1 cellular context compared by ENCODE assay signal in genomic region chr12:89390802-89391673, GRCh38.
TF ChIP-seq lines count a peak whose summit lies in the region.

No MANE protein-coding gene starts in this region.

TF ChIP-seq in HepG2, 621 proteins besides CTCF, POLR2A, EP300 and RAD21 (continued from another document and continues in another):
- TF ChIP-seq KIAA2018 (CRISPR knock-in tag; IDR thresholded peaks at IDR 0.05; ENCODE audit: borderline replicate concordance) (no peak), ZNF746 (CRISPR knock-in tag; IDR thresholded peaks at IDR 0.05) (no peak), ZNF720 (CRISPR knock-in tag; IDR thresholded peaks at IDR 0.05) (no peak), KDM5A (IDR thresholded peaks at IDR 0.05; ENCODE audit: borderline replicate concordance, low read length) (no peak), ZNF598 (CRISPR knock-in tag; IDR thresholded peaks at IDR 0.05; ENCODE audit: borderline replicate concordance) (no peak), ZNF251 (CRISPR knock-in tag; IDR thresholded peaks at IDR 0.05) (no peak), SRSF4 (IDR thresholded peaks at IDR 0.05; ENCODE audit: low read depth, low read length, poor library complexity, severe bottlenecking) (no peak), ZFYVE20 (CRISPR knock-in tag; IDR thresholded peaks at IDR 0.05; ENCODE audit: borderline replicate concordance, low read depth) (no peak), MAZ (IDR thresholded peaks at IDR 0.05; ENCODE audit: borderline replicate concordance, low read depth, low read length) (no peak), MAZ (CRISPR knock-in tag; IDR thresholded peaks at IDR 0.05; ENCODE audit: low read depth) (0 out of 2 replicates have a peak, but pooled peaks have one; percentile 43), CBFB (CRISPR knock-in tag; IDR thresholded peaks at IDR 0.05) (no peak), ZNF331 (CRISPR knock-in tag; IDR thresholded peaks at IDR 0.05) (peak; percentile 73), GABPB1 (CRISPR knock-in tag; IDR thresholded peaks at IDR 0.05) (peak; percentile 49; the same call in 1 of the 2 replicates), ZNF7 (CRISPR knock-in tag; IDR thresholded peaks at IDR 0.05) (no peak), ZNF496 (CRISPR knock-in tag; IDR thresholded peaks at IDR 0.05; ENCODE audit: insufficient replicate concordance) (no peak), HOXA3 (CRISPR knock-in tag; IDR thresholded peaks at IDR 0.05) (peak; percentile 73), ATRX (CRISPR knock-in tag; IDR thresholded peaks at IDR 0.05; ENCODE audit: borderline replicate concordance) (no peak), ZNF569 (CRISPR knock-in tag; IDR thresholded peaks at IDR 0.05; ENCODE audit: borderline replicate concordance) (no peak), HOMEZ (CRISPR knock-in tag; IDR thresholded peaks at IDR 0.05; ENCODE audit: low read depth) (peak; percentile 90), PAXIP1 (CRISPR knock-in tag; conservative IDR thresholded peaks at IDR 0.05) (peak; percentile 91), RBM22 (optimal IDR thresholded peaks at IDR 0.05; ENCODE audit: low read length) (no peak), MAFG (CRISPR knock-in tag; IDR thresholded peaks at IDR 0.05) (no peak), FOXC1 (CRISPR knock-in tag; IDR thresholded peaks at IDR 0.05; ENCODE audit: borderline replicate concordance) (no peak), RBFOX2 (IDR thresholded peaks at IDR 0.05; ENCODE audit: low read depth, low read length) (no peak), KLF6 (CRISPR knock-in tag; IDR thresholded peaks at IDR 0.05) (peak; percentile 78), MBD4 (IDR thresholded peaks at IDR 0.05; ENCODE audit: borderline replicate concordance, low read length) (no peak), STAT5B (CRISPR knock-in tag; IDR thresholded peaks at IDR 0.05) (no peak), ZNF225 (CRISPR knock-in tag; IDR thresholded peaks at IDR 0.05) (no peak), HNRNPLL (IDR thresholded peaks at IDR 0.05; ENCODE audit: low read depth, low read length, poor library complexity, severe bottlenecking) (no peak), HMG20A (CRISPR knock-in tag; IDR thresholded peaks at IDR 0.05; ENCODE audit: borderline replicate concordance) (peak; percentile 93), ERF (CRISPR knock-in tag; IDR thresholded peaks at IDR 0.05) (peak; percentile 92)
- TF ChIP-seq, protein P1, sequence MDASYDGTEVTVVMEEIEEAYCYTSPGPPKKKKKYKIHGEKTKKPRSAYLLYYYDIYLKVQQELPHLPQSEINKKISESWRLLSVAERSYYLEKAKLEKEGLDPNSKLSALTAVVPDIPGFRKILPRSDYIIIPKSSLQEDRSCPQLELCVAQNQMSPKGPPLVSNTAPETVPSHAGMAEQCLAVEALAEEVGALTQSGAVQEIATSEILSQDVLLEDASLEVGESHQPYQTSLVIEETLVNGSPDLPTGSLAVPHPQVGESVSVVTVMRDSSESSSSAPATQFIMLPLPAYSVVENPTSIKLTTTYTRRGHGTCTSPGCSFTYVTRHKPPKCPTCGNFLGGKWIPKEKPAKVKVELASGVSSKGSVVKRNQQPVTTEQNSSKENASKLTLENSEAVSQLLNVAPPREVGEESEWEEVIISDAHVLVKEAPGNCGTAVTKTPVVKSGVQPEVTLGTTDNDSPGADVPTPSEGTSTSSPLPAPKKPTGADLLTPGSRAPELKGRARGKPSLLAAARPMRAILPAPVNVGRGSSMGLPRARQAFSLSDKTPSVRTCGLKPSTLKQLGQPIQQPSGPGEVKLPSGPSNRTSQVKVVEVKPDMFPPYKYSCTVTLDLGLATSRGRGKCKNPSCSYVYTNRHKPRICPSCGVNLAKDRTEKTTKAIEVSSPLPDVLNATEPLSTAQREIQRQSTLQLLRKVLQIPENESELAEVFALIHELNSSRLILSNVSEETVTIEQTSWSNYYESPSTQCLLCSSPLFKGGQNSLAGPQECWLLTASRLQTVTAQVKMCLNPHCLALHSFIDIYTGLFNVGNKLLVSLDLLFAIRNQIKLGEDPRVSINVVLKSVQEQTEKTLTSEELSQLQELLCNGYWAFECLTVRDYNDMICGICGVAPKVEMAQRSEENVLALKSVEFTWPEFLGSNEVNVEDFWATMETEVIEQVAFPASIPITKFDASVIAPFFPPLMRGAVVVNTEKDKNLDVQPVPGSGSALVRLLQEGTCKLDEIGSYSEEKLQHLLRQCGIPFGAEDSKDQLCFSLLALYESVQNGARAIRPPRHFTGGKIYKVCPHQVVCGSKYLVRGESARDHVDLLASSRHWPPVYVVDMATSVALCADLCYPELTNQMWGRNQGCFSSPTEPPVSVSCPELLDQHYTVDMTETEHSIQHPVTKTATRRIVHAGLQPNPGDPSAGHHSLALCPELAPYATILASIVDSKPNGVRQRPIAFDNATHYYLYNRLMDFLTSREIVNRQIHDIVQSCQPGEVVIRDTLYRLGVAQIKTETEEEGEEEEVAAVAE (CRISPR knock-in tag; IDR thresholded peaks at IDR 0.05; ENCODE audit: borderline replicate concordance) = peak; percentile 60
- TF ChIP-seq, protein P2, sequence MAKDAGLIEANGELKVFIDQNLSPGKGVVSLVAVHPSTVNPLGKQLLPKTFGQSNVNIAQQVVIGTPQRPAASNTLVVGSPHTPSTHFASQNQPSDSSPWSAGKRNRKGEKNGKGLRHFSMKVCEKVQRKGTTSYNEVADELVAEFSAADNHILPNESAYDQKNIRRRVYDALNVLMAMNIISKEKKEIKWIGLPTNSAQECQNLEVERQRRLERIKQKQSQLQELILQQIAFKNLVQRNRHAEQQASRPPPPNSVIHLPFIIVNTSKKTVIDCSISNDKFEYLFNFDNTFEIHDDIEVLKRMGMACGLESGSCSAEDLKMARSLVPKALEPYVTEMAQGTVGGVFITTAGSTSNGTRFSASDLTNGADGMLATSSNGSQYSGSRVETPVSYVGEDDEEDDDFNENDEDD (CRISPR knock-in tag; IDR thresholded peaks at IDR 0.05; ENCODE audit: borderline replicate concordance) = peak; percentile 54; the same call in 1 of the 2 replicates
- TF ChIP-seq, protein P3, sequence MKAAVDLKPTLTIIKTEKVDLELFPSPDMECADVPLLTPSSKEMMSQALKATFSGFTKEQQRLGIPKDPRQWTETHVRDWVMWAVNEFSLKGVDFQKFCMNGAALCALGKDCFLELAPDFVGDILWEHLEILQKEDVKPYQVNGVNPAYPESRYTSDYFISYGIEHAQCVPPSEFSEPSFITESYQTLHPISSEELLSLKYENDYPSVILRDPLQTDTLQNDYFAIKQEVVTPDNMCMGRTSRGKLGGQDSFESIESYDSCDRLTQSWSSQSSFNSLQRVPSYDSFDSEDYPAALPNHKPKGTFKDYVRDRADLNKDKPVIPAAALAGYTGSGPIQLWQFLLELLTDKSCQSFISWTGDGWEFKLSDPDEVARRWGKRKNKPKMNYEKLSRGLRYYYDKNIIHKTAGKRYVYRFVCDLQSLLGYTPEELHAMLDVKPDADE (CRISPR knock-in tag; IDR thresholded peaks at IDR 0.05) = no peak
- TF ChIP-seq, protein P4, sequence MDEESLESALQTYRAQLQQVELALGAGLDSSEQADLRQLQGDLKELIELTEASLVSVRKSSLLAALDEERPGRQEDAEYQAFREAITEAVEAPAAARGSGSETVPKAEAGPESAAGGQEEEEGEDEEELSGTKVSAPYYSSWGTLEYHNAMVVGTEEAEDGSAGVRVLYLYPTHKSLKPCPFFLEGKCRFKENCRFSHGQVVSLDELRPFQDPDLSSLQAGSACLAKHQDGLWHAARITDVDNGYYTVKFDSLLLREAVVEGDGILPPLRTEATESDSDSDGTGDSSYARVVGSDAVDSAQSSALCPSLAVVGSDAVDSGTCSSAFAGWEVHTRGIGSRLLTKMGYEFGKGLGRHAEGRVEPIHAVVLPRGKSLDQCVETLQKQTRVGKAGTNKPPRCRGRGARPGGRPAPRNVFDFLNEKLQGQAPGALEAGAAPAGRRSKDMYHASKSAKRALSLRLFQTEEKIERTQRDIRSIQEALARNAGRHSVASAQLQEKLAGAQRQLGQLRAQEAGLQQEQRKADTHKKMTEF (CRISPR knock-in tag; IDR thresholded peaks at IDR 0.05) = peak; percentile 91
- TF ChIP-seq, protein P5, sequence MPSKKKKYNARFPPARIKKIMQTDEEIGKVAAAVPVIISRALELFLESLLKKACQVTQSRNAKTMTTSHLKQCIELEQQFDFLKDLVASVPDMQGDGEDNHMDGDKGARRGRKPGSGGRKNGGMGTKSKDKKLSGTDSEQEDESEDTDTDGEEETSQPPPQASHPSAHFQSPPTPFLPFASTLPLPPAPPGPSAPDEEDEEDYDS (CRISPR knock-in tag; IDR thresholded peaks at IDR 0.05) = peak; percentile 71
